In the genomic region with DNA sequence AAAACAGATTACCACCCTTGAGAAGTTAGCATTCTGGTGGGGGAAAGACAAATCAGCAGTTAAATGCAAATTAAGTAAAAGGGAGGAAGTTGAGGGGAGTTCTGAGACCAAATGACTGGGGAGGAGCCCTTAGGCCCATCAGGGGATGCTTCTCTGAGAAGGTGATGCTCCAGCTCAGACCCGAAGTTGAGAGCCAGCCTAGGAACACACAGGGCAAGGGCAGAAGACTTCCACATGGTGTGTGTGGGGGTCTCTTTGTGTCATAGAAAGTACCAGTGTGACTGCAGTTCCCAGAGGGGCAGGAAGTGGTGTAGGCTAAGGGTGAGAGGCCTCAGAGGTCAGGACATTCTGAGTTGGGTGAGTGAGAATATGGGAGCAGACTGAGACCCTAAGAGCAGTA, we compare ENCODE assay signal across 7 cellular contexts.
DNase-seq lines count a peak whose midpoint lies in the region; ATAC-seq and TF ChIP-seq lines count a peak whose summit lies in the region.
"Not testable (repeated sequence)": the region's sequence is repeated elsewhere in the genome, so short reads cannot be mapped to it uniquely, and the experiment has no call there.

No MANE protein-coding gene starts in this region.

- H3K9me3 ChIP-seq in DOHH2 (ENCODE audit: control insufficient read depth, insufficient read depth, low read length); Karpas-422 (ENCODE audit: low read length); T-helper 17 cell (ENCODE audit: control insufficient read depth, low read length, poor library complexity, severe bottlenecking): not testable (repeated sequence)

- not testable (repeated sequence) for TF ChIP-seq CTCF in DOHH2 (IDR thresholded peaks at IDR 0.05; ENCODE audit: low read depth, low read length, poor library complexity, severe bottlenecking)

- not testable (repeated sequence) for H3K36me3 Mint-ChIP-seq in T-helper 17 cell (ENCODE audit: low read depth); activated CD8-positive, alpha-beta T cell treated with anti-CD3 and anti-CD28 coated beads, Interleukin-2, amount 10 ng/mL, durations not matched to agents 7 days and 5 days (ENCODE audit: low read depth); activated naive CD8-positive, alpha-beta T cell; memory B cell

- not testable (repeated sequence) for H3K9me2 ChIP-seq in DOHH2 (replicated peaks; ENCODE audit: control insufficient read depth, low read length); Karpas-422 (replicated peaks; ENCODE audit: insufficient read depth, low read length)

- not testable (repeated sequence) for H3K9me3 Mint-ChIP-seq in activated CD8-positive, alpha-beta T cell treated with anti-CD3 and anti-CD28 coated beads, Interleukin-2, amount 10 ng/mL, durations not matched to agents 7 days and 5 days (ENCODE audit: insufficient read depth); activated naive CD8-positive, alpha-beta T cell (ENCODE audit: low read depth); memory B cell

- CTCF ChIA-PET in activated CD8-positive, alpha-beta T cell treated with anti-CD3 and anti-CD28 coated beads, Interleukin-2, amount 10 ng/mL, durations not matched to agents 7 days and 5 days (lab: Charles Lee): interaction anchor here (2.3 kb wide), 1 partner anchor 140 kb away, joined by 17 read pairs; no protein-coding TSS in a partner anchor

- not testable (repeated sequence) for H3K4me3 ChIP-seq in DOHH2 (ENCODE audit: low read length); Karpas-422 (ENCODE audit: low read length)

- DNase-seq in Karpas-422: peak; percentile 50
- DNase-seq in T-helper 17 cell; memory B cell (ENCODE audit: low spot score in 2 of 2): not testable (repeated sequence)
- peak; percentile 33 for DNase-seq in activated CD8-positive, alpha-beta T cell treated with anti-CD3 and anti-CD28 coated beads, Interleukin-2, amount 10 ng/mL, durations not matched to agents 7 days and 5 days

- not testable (repeated sequence) for H3K27me3 Mint-ChIP-seq in T-helper 17 cell; activated CD8-positive, alpha-beta T cell treated with anti-CD3 and anti-CD28 coated beads, Interleukin-2, amount 10 ng/mL, durations not matched to agents 7 days and 5 days (ENCODE audit: low read depth); activated naive CD8-positive, alpha-beta T cell; memory B cell

- POLR2A ChIA-PET in activated CD8-positive, alpha-beta T cell treated with anti-CD3 and anti-CD28 coated beads, Interleukin-2, amount 10 ng/mL, durations not matched to agents 7 days and 5 days (lab: Charles Lee): not testable (repeated sequence)

- peak overlapping the region; percentile 48 for H3K4me2 ChIP-seq in DOHH2 (ENCODE audit: low read length)
- H3K4me2 ChIP-seq in Karpas-422 (ENCODE audit: low read depth, low read length, poor library complexity, severe bottlenecking): not testable (repeated sequence)

- not testable (repeated sequence) for H3K27ac ChIP-seq in DOHH2 (ENCODE audit: low read depth, low read length); Karpas-422 (ENCODE audit: low read length)

- H3K9ac ChIP-seq in Karpas-422 (ENCODE audit: low read length): not testable (repeated sequence)

- not testable (repeated sequence) for H3F3A ChIP-seq in DOHH2 (ENCODE audit: control insufficient read depth, insufficient read depth)

- ATAC-seq in GM19351 (IDR thresholded peaks at IDR 0.05; ENCODE audit: unreplicated experiment) (peak; percentile 42), memory B cell (ENCODE audit: low read depth) (peak; percentile 89)
- ATAC-seq in T-helper 17 cell: not testable (repeated sequence)
- peak; percentile 66 for ATAC-seq in activated CD8-positive, alpha-beta T cell treated with anti-CD3 and anti-CD28 coated beads, Interleukin-2, amount 10 ng/mL, durations not matched to agents 7 days and 5 days

- 0 out of 2 replicates have a peak overlapping the region, but pooled peaks have one; percentile 42 for H2AFZ ChIP-seq in Karpas-422 (ENCODE audit: low read length)

- peak overlapping the region; percentile 69 for H3K4me3 Mint-ChIP-seq in T-helper 17 cell
- peak overlapping the region; percentile 4 for H3K4me3 Mint-ChIP-seq in activated CD8-positive, alpha-beta T cell treated with anti-CD3 and anti-CD28 coated beads, Interleukin-2, amount 10 ng/mL, durations not matched to agents 7 days and 5 days
- H3K4me3 Mint-ChIP-seq in activated naive CD8-positive, alpha-beta T cell: not testable (repeated sequence)
- peak overlapping the region; percentile 19 for H3K4me3 Mint-ChIP-seq in memory B cell

- H3K36me3 ChIP-seq in DOHH2 (ENCODE audit: control insufficient read depth, low read length); Karpas-422 (ENCODE audit: insufficient read depth, low read length): not testable (repeated sequence)

- H3K79me2 ChIP-seq in DOHH2 (ENCODE audit: control insufficient read depth, low read length); Karpas-422 (ENCODE audit: low read length): not testable (repeated sequence)

- H3K4me1 ChIP-seq in DOHH2 (ENCODE audit: control insufficient read depth, low read length): peaks cover 10% of the 10 kb centered on the region
- peaks cover 13% of the 10 kb centered on the region for H3K4me1 ChIP-seq in Karpas-422 (ENCODE audit: low read length)

- not testable (repeated sequence) for H4K20me1 ChIP-seq in DOHH2 (ENCODE audit: control insufficient read depth, insufficient read depth, low read depth, low read length); Karpas-422 (ENCODE audit: insufficient read depth, low read depth, low read length)

- H3K4me1 Mint-ChIP-seq in T-helper 17 cell (peaks cover 21% of the 10 kb centered on the region), memory B cell (peaks cover 14% of the 10 kb centered on the region)
- peaks cover 32% of the 10 kb centered on the region for H3K4me1 Mint-ChIP-seq in activated CD8-positive, alpha-beta T cell treated with anti-CD3 and anti-CD28 coated beads, Interleukin-2, amount 10 ng/mL, durations not matched to agents 7 days and 5 days (ENCODE audit: low read depth)
- H3K4me1 Mint-ChIP-seq in activated naive CD8-positive, alpha-beta T cell (ENCODE audit: low read depth): peaks cover 20% of the 10 kb centered on the region

- not testable (repeated sequence) for H3K27me3 ChIP-seq in DOHH2 (ENCODE audit: control insufficient read depth, low read length); Karpas-422 (ENCODE audit: low read length)

- H3K27ac Mint-ChIP-seq in T-helper 17 cell (peak overlapping the region; percentile 65), memory B cell (peak overlapping the region; percentile 62)
- peak overlapping the region; percentile 86 for H3K27ac Mint-ChIP-seq in activated CD8-positive, alpha-beta T cell treated with anti-CD3 and anti-CD28 coated beads, Interleukin-2, amount 10 ng/mL, durations not matched to agents 7 days and 5 days
- peak overlapping the region; percentile 54 for H3K27ac Mint-ChIP-seq in activated naive CD8-positive, alpha-beta T cell
